ENCODE assay signal across 18 cellular contexts in the genomic region with DNA sequence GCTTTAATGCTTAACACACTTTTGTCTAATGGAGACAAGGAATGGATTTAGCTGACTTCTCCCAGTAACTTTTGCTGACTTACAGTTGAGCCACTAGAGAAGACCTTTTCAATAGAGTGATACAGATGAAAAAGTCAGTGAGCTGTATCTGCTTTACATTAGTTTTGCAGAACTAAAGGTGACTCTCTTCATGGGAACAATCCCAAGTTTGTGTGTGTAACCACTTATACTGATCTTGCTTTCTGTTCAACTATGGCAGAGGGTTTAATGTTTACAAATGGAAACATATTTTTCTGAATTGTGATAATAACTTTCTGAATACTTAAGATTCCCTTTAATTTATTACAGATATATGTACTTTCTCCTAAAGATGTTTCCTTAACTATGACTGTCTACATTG.
A peak's percentile ranks its signal among the peaks of the same experiment; 100 is the strongest.
DNase-seq lines count a peak whose midpoint lies in the region; ATAC-seq, FAIRE-seq and TF ChIP-seq lines count a peak whose summit lies in the region.
"Had no signal": no experiment of that assay in that cellular context is flagged by ENCODE, and none has a peak within 500 bp of the region (broad histone marks: within the 10 kb centered on the region; RNA-seq: fewer than 3 reads in every experiment).

No MANE protein-coding gene starts in this region.

- no peak overlapping the region for H3K4me3 Mint-ChIP-seq in type B pancreatic cell
- H3K4me3 Mint-ChIP-seq: CD4-positive, alpha-beta memory T cell; H9; IgD-negative memory B cell had no signal

- H3K27me3 Mint-ChIP-seq in type B pancreatic cell, result no peaks in the 10 kb centered on the region
- H3K27me3 Mint-ChIP-seq: CD4-positive, alpha-beta memory T cell; IgD-negative memory B cell had no signal

- H3K9me3 Mint-ChIP-seq in type B pancreatic cell, result no peaks in the 10 kb centered on the region
- H3K9me3 Mint-ChIP-seq: H9 had no signal

- no peaks in the 10 kb centered on the region for H3K4me1 Mint-ChIP-seq in type B pancreatic cell (ENCODE audit: unreplicated experiment)
- H3K4me1 Mint-ChIP-seq: CD4-positive, alpha-beta memory T cell had no signal

- no peak overlapping the region for H3K9ac ChIP-seq in Karpas-422 (ENCODE audit: low read length)
- H3K9ac ChIP-seq in kidney (ENCODE audit: low read length in 2 of 2), result no peak overlapping the region

- no peak for TF ChIP-seq EP300 in upper lobe of left lung (IDR thresholded peaks at IDR 0.05)

- no peak for ATAC-seq in upper lobe of left lung (ENCODE audit: low FRiP score in 2 of 2)

- no peak overlapping the region for H3K27ac Mint-ChIP-seq in type B pancreatic cell
- H3K27ac Mint-ChIP-seq: CD4-positive, alpha-beta memory T cell; IgD-negative memory B cell had no signal

- no peak overlapping the region for H3K4me3 ChIP-seq in Karpas-422 (ENCODE audit: low read length)
- H3K4me3 ChIP-seq in coronary artery, result no peak overlapping the region
- H3K4me3 ChIP-seq in kidney (ENCODE audit: low read length in 2 of 2), result no peak overlapping the region
- no peak overlapping the region for H3K4me3 ChIP-seq in tibial artery
- H3K4me3 ChIP-seq in upper lobe of left lung, result no peak overlapping the region

- H3K36me3 Mint-ChIP-seq in type B pancreatic cell, result peaks cover 22% of the 10 kb centered on the region

- H3K79me2 ChIP-seq in Karpas-422 (ENCODE audit: low read length), result no peaks in the 10 kb centered on the region

- DNase-seq in Karpas-422 (no peak), coronary artery (ENCODE audit: low spot score) (no peak), kidney (no peak), tibial artery (no peak), NCI-H748 (lab: John Stamatoyannopoulos, UW; ENCODE audit: unreplicated experiment) (no peak), upper lobe of left lung (no peak), type B pancreatic cell (ENCODE audit: extremely low spot score, unreplicated experiment) (no peak), midbrain (lab: John Stamatoyannopoulos, UW) (no peak)
- DNase-seq: BE2C; CD4-positive, alpha-beta memory T cell; DND-41; H9; NCI-H1436 treated with DMSO at 0.1 percent for 48 hours; NCI-H226; NCI-H526; RPMI8226 had no signal

- TF ChIP-seq CTCF in coronary artery (IDR thresholded peaks at IDR 0.05), result no peak
- TF ChIP-seq CTCF in kidney (IDR thresholded peaks at IDR 0.05; ENCODE audit: borderline replicate concordance, extremely low read depth, insufficient read depth), result no peak
- no peak for TF ChIP-seq CTCF in tibial artery (IDR thresholded peaks at IDR 0.05)
- TF ChIP-seq CTCF in upper lobe of left lung (IDR thresholded peaks at IDR 0.05), result no peak
- TF ChIP-seq CTCF in type B pancreatic cell (conservative IDR thresholded peaks at IDR 0.05), result no peak

- H3K9me3 ChIP-seq in Karpas-422 (ENCODE audit: low read length) (no peaks in the 10 kb centered on the region), kidney (ENCODE audit: control insufficient read depth in 1 of 2, low read length in 2 of 2) (no peaks in the 10 kb centered on the region), tibial artery (no peaks in the 10 kb centered on the region), upper lobe of left lung (no peaks in the 10 kb centered on the region)
- H3K9me3 ChIP-seq: BE2C had no signal

- TF ChIP-seq POLR2A in upper lobe of left lung (IDR thresholded peaks at IDR 0.05), result no peak

- peak; percentile 17 for FAIRE-seq in kidney (lab: Jason Lieb, UNC)
- FAIRE-seq: D721Med had no signal

- no peaks in the 10 kb centered on the region for H3K27me3 ChIP-seq in Karpas-422 (ENCODE audit: low read length)
- H3K27me3 ChIP-seq in tibial artery, result no peaks in the 10 kb centered on the region
- no peaks in the 10 kb centered on the region for H3K27me3 ChIP-seq in upper lobe of left lung
- H3K27me3 ChIP-seq: BE2C had no signal

- no peaks in the 10 kb centered on the region for H3K9me2 ChIP-seq in Karpas-422 (replicated peaks; ENCODE audit: insufficient read depth, low read length)

- peak overlapping the region; percentile 38 for H3K27ac ChIP-seq in Karpas-422 (ENCODE audit: low read length)
- H3K27ac ChIP-seq in coronary artery, result peak overlapping the region; percentile 32 to 76
- no peak overlapping the region for H3K27ac ChIP-seq in kidney (ENCODE audit: low read depth in 2 of 2, low read length in 2 of 2)
- H3K27ac ChIP-seq in tibial artery, result peak overlapping the region; percentile 66 to 75
- H3K27ac ChIP-seq in upper lobe of left lung, result no peak overlapping the region

- no peaks in the 10 kb centered on the region for H4K20me1 ChIP-seq in Karpas-422 (ENCODE audit: insufficient read depth, low read depth, low read length)

- intact Hi-C loops in kidney (cut with DNase I), result no loop called here
- intact Hi-C loops in tibial artery (cut with DNase I; ENCODE audit: low total_unique reads), result no loop called here

- no peak overlapping the region for H3K4me2 ChIP-seq in Karpas-422 (ENCODE audit: low read depth, low read length, poor library complexity, severe bottlenecking)

- H3K4me1 ChIP-seq in Karpas-422 (ENCODE audit: low read length) (peaks cover 23% of the 10 kb centered on the region), kidney (ENCODE audit: control insufficient read depth in 1 of 2, insufficient read depth in 1 of 2, low read depth in 1 of 2, low read length in 2 of 2) (no peaks in the 10 kb centered on the region), tibial artery (peaks cover 0 to 44% (median 0%) of the 10 kb centered on the region in 4 donors), upper lobe of left lung (no peaks in the 10 kb centered on the region)
- H3K4me1 ChIP-seq: BE2C had no signal

- H3K36me3 ChIP-seq in Karpas-422 (ENCODE audit: insufficient read depth, low read length) (peaks cover 64% of the 10 kb centered on the region), kidney (ENCODE audit: control insufficient read depth in 1 of 2, insufficient read depth in 2 of 2, low read length in 2 of 2) (peaks cover 0 to 3% of the 10 kb centered on the region in 2 donors), tibial artery (no peaks in the 10 kb centered on the region), upper lobe of left lung (peaks cover 0 to 8% (median 0%) of the 10 kb centered on the region in 4 donors)
- H3K36me3 ChIP-seq: BE2C had no signal

- H2AFZ ChIP-seq in Karpas-422 (ENCODE audit: low read length), result no peak overlapping the region

Comparison
In these comparisons a context has a peak if more than half of its experiments do, and no peak if none do; other contexts are left out.
1. H3K27ac ChIP-seq: peak in Karpas-422 (single experiment), coronary artery (2 of 2) and tibial artery (2 of 2); none in kidney (0 of 2) and upper lobe of left lung (0 of 4).